14 cellular contexts compared by ENCODE assay signal in the genomic region with DNA sequence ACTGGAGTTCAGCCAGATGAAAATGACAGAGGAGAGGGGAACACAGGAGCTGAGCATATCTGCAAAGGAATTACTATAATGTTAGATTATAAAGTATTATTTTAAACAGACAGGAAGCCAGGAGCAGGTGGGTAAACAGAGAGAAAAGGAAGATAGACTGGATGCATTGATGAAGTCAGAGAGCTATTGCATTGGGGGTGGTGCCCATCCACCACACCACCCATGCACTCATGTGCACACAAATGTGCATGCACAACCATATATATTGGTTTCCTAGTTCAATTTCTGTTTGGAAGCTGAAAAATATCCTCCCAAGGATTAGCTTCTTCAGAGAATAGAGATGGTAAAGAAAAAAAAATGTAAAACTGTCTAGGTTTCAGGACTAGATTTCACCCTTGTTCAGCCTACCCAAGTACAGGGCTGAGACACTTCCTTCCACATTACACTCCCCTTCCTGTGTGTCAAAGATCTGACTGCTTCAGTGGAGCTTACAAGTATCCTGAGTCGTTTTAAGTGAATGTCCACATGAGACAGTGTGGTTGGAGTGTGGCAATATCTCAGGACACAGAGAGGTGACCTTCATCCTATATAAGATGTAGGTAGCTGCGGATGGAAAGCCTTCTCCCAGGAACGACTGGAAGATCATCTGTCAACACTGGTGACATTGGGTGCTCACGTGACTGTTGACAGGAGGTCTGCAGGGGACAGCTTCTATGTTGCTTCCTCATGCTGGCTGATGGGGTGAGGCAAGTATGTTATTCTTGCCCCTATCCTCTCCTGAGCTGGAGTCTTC. TPM values are rescaled to one million over a fixed set of nuclear protein-coding genes. Genes with fewer than 3 reads are reported as not detected.
DNase-seq lines count a peak whose midpoint lies in the region; ATAC-seq lines count a peak whose summit lies in the region.
"Had no signal": no experiment of that assay in that cellular context is flagged by ENCODE, and none has a peak within 500 bp of the region (broad histone marks: within the 10 kb centered on the region; RNA-seq: fewer than 3 reads in every experiment).

No MANE protein-coding gene starts in this region.

- H3K4me3 Mint-ChIP-seq in CD4-positive, CD25-positive, alpha-beta regulatory T cell = peak overlapping the region in 3 of 4 donors; percentile 33 to 74 (median 44)
- H3K4me3 Mint-ChIP-seq in T-helper 17 cell = no peak overlapping the region

- peak in 1 of 3 donors; percentile 77 for DNase-seq in CD4-positive, CD25-positive, alpha-beta regulatory T cell
- no peak for DNase-seq in T-helper 17 cell
- peak; percentile 40 for DNase-seq in kidney tubule cell (ENCODE audit: low spot score)
- DNase-seq in NCI-H446 (lab: John Stamatoyannopoulos, UW) = no peak
- DNase-seq in NCI-H1105 treated with DMSO at 0.1 percent for 48 hours (lab: John Stamatoyannopoulos, UW) = no peak
- DNase-seq: activated CD4-positive, CD25-positive, alpha-beta regulatory T cell; DND-41; foreskin keratinocyte; NCI-H526; small intestine had no signal

- no peak overlapping the region for H3K27ac ChIP-seq in CD4-positive, CD25-positive, alpha-beta regulatory T cell (ENCODE audit: insufficient read depth, low read length, poor library complexity, severe bottlenecking)
- H3K27ac ChIP-seq: cardiac muscle cell, foreskin keratinocyte had no signal

- no peaks in the 10 kb centered on the region for H3K27me3 Mint-ChIP-seq in CD4-positive, CD25-positive, alpha-beta regulatory T cell
- no peaks in the 10 kb centered on the region for H3K27me3 Mint-ChIP-seq in T-helper 17 cell

- ATAC-seq in CD4-positive, CD25-positive, alpha-beta regulatory T cell (ENCODE audit: low read depth in 2 of 2) = peak; percentile 75 to 82
- peak; percentile 61 for ATAC-seq in GM19043 (IDR thresholded peaks at IDR 0.05; ENCODE audit: low read depth, unreplicated experiment)
- peak; percentile 71 for ATAC-seq in T-helper 17 cell
- ATAC-seq in GM19324 (IDR thresholded peaks at IDR 0.05; ENCODE audit: low FRiP score, unreplicated experiment) = no peak
- ATAC-seq in HG03520 (IDR thresholded peaks at IDR 0.05; ENCODE audit: unreplicated experiment) = no peak
- ATAC-seq: foreskin keratinocyte had no signal

- H3K27ac Mint-ChIP-seq in CD4-positive, CD25-positive, alpha-beta regulatory T cell = peak overlapping the region; percentile 74 to 82 (median 81)
- peak overlapping the region; percentile 29 for H3K27ac Mint-ChIP-seq in T-helper 17 cell

- no peaks in the 10 kb centered on the region for H3K27me3 ChIP-seq in CD4-positive, CD25-positive, alpha-beta regulatory T cell (ENCODE audit: control insufficient read depth, insufficient read depth, low read length)
- H3K27me3 ChIP-seq: cardiac muscle cell, foreskin keratinocyte had no signal

- peaks cover 4 to 33% (median 20%) of the 10 kb centered on the region in 4 donors for H3K4me1 Mint-ChIP-seq in CD4-positive, CD25-positive, alpha-beta regulatory T cell
- peaks cover 13% of the 10 kb centered on the region for H3K4me1 Mint-ChIP-seq in T-helper 17 cell

- no peaks in the 10 kb centered on the region for H3K36me3 Mint-ChIP-seq in CD4-positive, CD25-positive, alpha-beta regulatory T cell
- H3K36me3 Mint-ChIP-seq in T-helper 17 cell (ENCODE audit: low read depth) = no peaks in the 10 kb centered on the region

- H3K9me3 Mint-ChIP-seq in CD4-positive, CD25-positive, alpha-beta regulatory T cell = no peaks in the 10 kb centered on the region

- peaks cover 19% of the 10 kb centered on the region for H3K4me1 ChIP-seq in CD4-positive, CD25-positive, alpha-beta regulatory T cell (ENCODE audit: control insufficient read depth, insufficient read depth, low read length, poor library complexity, severe bottlenecking)
- H3K4me1 ChIP-seq: foreskin keratinocyte had no signal

- H3K9me3 ChIP-seq in CD4-positive, CD25-positive, alpha-beta regulatory T cell (ENCODE audit: control insufficient read depth in 2 of 2, low read length in 2 of 2) = no peaks in the 10 kb centered on the region
- H3K9me3 ChIP-seq in T-helper 17 cell (ENCODE audit: control insufficient read depth, low read length, poor library complexity, severe bottlenecking) = no peaks in the 10 kb centered on the region

- peak overlapping the region; percentile 38 for H3K4me3 ChIP-seq in CD4-positive, CD25-positive, alpha-beta regulatory T cell (ENCODE audit: low read depth, low read length)
- H3K4me3 ChIP-seq: cardiac muscle cell had no signal

- H3K36me3 ChIP-seq in CD4-positive, CD25-positive, alpha-beta regulatory T cell (ENCODE audit: control insufficient read depth, insufficient read depth, low read length) = no peaks in the 10 kb centered on the region
- H3K36me3 ChIP-seq: cardiac muscle cell had no signal

RNA-seq across cellular contexts. Expression of gene SMPD1, which starts 12.2 kb away (rescaled TPM):
- 43.7 TPM for total RNA-seq in CD4-positive, CD25-positive, alpha-beta regulatory T cell
- 10 to 100 TPM; 11.4 to 15.7 (median 13.3) TPM for polyA plus RNA-seq in CD4-positive, CD25-positive, alpha-beta regulatory T cell
- total RNA-seq in T-helper 17 cell = 10 to 100 TPM; 25.3 to 32.9 TPM

RNA-seq across cellular contexts. Expression of gene APBB1, which starts 40.8 kb away (rescaled TPM):
- 95.8 TPM for total RNA-seq in CD4-positive, CD25-positive, alpha-beta regulatory T cell
- polyA plus RNA-seq in CD4-positive, CD25-positive, alpha-beta regulatory T cell = 100 to 1,000 TPM in 3 of 4 donors, 10 to 100 TPM in 1; 89.0 to 134 (median 121) TPM
- total RNA-seq in T-helper 17 cell = 10 to 100 TPM; 60.0 to 63.3 TPM

RNA-seq across cellular contexts. Expression of gene CAVIN3, which starts 57.8 kb away (rescaled TPM):
- total RNA-seq in CD4-positive, CD25-positive, alpha-beta regulatory T cell = 0.79 TPM
- 1 to 10 TPM; 1.0 to 4.3 (median 1.5) TPM for polyA plus RNA-seq in CD4-positive, CD25-positive, alpha-beta regulatory T cell
- total RNA-seq in T-helper 17 cell = not detected

Comparison
In these comparisons a context has a peak if more than half of its experiments do, and no peak if none do; other contexts are left out.
1. ATAC-seq: peak in CD4-positive, CD25-positive, alpha-beta regulatory T cell (2 of 2), GM19043 (single experiment) and T-helper 17 cell (single experiment); none in GM19324 (single experiment) and HG03520 (single experiment).